ENCODE assay signal across 8 cellular contexts in the genomic region with DNA sequence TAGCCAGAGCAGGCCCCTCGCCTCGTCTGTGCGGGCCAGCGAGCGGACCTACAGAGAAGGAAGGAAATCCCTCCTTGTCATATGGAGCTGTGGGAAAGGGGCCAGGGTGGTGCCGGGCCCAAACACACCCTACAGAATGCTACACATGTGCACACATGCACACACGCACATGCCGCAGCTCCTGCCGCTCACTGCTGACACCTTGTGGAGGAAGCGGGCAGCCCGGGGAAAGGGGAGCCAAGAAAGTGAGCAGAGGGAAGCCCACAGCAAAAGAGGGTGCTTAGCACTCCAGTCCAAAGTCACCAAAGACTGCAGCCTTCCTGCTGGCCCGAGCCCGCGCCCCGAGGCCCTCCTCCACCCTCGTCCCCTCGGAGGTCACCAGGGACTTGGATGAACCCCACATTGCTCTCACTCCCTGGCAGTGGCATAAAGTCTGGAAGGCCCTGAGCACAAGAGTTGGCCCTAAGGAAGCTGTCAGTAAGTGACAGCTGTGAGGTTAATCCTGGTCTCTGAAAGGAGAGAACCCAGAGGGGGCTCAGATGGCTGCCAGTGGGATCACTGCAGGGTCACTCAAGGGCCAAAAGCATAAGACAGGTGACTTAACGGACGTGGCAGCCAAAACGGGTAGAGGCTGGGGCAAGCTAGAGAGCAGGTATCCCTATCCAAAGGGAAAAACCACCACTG.
DNase-seq lines count a peak whose midpoint lies in the region; ATAC-seq and TF ChIP-seq lines count a peak whose summit lies in the region.

No MANE protein-coding gene starts in this region.

- no peaks in the 10 kb centered on the region for H3K27me3 ChIP-seq in SK-N-SH (ENCODE audit: insufficient read depth)

- no peaks in the 10 kb centered on the region for H3K9me3 Mint-ChIP-seq in activated naive CD4-positive, alpha-beta T cell treated with anti-CD3 and anti-CD28 coated beads, Interleukin-2, amount 50 U/mL, for 72 hours

- H3K27ac ChIP-seq in SK-N-SH (ENCODE audit: low read depth in 2 of 2, low read length in 1 of 2), result no peak overlapping the region

- 36% methylated on average over 9 of the region's 20 CpGs for WGBS in SK-N-SH (ENCODE audit: low lambda C conversion rate)

- peak; percentile 65 to 77 for ATAC-seq in activated naive CD4-positive, alpha-beta T cell treated with anti-CD3 and anti-CD28 coated beads, Interleukin-2, amount 50 U/mL, for 72 hours
- ATAC-seq in Right ventricle myocardium superior (ENCODE audit: poor library complexity), result peak; percentile 64
- no peak for ATAC-seq in GM21515 (IDR thresholded peaks at IDR 0.05; ENCODE audit: unreplicated experiment)
- no peak for ATAC-seq in HG03108 (IDR thresholded peaks at IDR 0.05; ENCODE audit: unreplicated experiment)

- H3K9ac ChIP-seq in SK-N-SH, result no peak overlapping the region

- TF ChIP-seq CTCF in LNCaP clone FGC (IDR thresholded peaks at IDR 0.05; ENCODE audit: control insufficient read depth, extremely low read depth, insufficient read depth), result peak; percentile 99
- TF ChIP-seq CTCF in SK-N-SH (IDR thresholded peaks at IDR 0.05), result peak; percentile 91
- TF ChIP-seq CTCF in retinal pigment epithelial cell (conservative IDR thresholded peaks at IDR 0.05; ENCODE audit: low read depth, low read length), result peak; percentile 98

- H3K79me2 ChIP-seq in SK-N-SH (ENCODE audit: insufficient read depth), result no peaks in the 10 kb centered on the region

- DNase-seq in DMS 273 treated with DMSO at 0.1 percent for 48 hours (lab: John Stamatoyannopoulos, UW), result peak; percentile 64
- DNase-seq in LNCaP clone FGC (ENCODE audit: low read depth), result peak; percentile 46
- peak; percentile 82 for DNase-seq in SK-N-SH
- DNase-seq in activated naive CD4-positive, alpha-beta T cell treated with anti-CD3 and anti-CD28 coated beads, Interleukin-2, amount 50 U/mL, for 72 hours (ENCODE audit: low spot score in 2 of 2), result peak in 1 of 2 donors; percentile 86
- peak; percentile 85 for DNase-seq in Right ventricle myocardium superior
- no peak for DNase-seq in retinal pigment epithelial cell (ENCODE audit: low read depth)

- no peaks in the 10 kb centered on the region for H3F3A ChIP-seq in SK-N-SH (replicated peaks; ENCODE audit: insufficient read depth)

- no peaks in the 10 kb centered on the region for H3K9me3 ChIP-seq in SK-N-SH

- H3K36me3 ChIP-seq in SK-N-SH (replicated peaks in 1 of 2; ENCODE audit: control insufficient read depth in 1 of 2, insufficient read depth in 2 of 2, low read length in 1 of 2), result peaks cover 0 to 8% of the 10 kb centered on the region in 2 experiments

- CTCF ChIA-PET in SK-N-SH (lab: Yijun Ruan, JAX), result interaction anchor here (0.6 to 26.8 kb wide), 49 partner anchors 9 to 385 kb away, joined by 3 to 947 read pairs (median 6); partner anchors contain the start of genes FAM222B, PHF12, PIPOX and SEZ6

- no peaks in the 10 kb centered on the region for H3K36me3 Mint-ChIP-seq in activated naive CD4-positive, alpha-beta T cell treated with anti-CD3 and anti-CD28 coated beads, Interleukin-2, amount 50 U/mL, for 72 hours

- POLR2A ChIA-PET in SK-N-SH (lab: Yijun Ruan, JAX), result interaction anchor here (0.8 to 1.6 kb wide), 2 partner anchors 10 to 147 kb away, joined by 3 to 11 read pairs; no protein-coding TSS in a partner anchor

- no peaks in the 10 kb centered on the region for H4K20me1 ChIP-seq in SK-N-SH (ENCODE audit: insufficient read depth)

- TF ChIP-seq RAD21 in SK-N-SH (IDR thresholded peaks at IDR 0.05; ENCODE audit: low read length), result peak; percentile 94

- no peak for TF ChIP-seq EP300 in SK-N-SH (IDR thresholded peaks at IDR 0.05; ENCODE audit: borderline replicate concordance in 1 of 2, low read depth in 1 of 2, low read length in 1 of 2)

- intact Hi-C loops in Right ventricle myocardium superior (cut with DNase I), result loop anchor here (2.0 kb wide), 1 partner anchor 151 kb away; no protein-coding TSS in a partner anchor

- H3K4me2 ChIP-seq in SK-N-SH, result no peak overlapping the region

- H3K4me3 ChIP-seq in LNCaP clone FGC (ENCODE audit: low read depth, low read length) (no peak overlapping the region), SK-N-SH (ENCODE audit: low read depth in 2 of 2, low read length in 1 of 2) (no peak overlapping the region), retinal pigment epithelial cell (ENCODE audit: low read length) (no peak overlapping the region)

- H3K9me2 ChIP-seq in SK-N-SH, result no peaks in the 10 kb centered on the region

- peaks cover 5 to 39% of the 10 kb centered on the region in 2 experiments; a peak in 2 of 4 replicates for H3K4me1 ChIP-seq in SK-N-SH (ENCODE audit: control insufficient read depth in 1 of 2, insufficient read depth in 2 of 2, low read depth in 1 of 2, low read length in 1 of 2)

- peak overlapping the region in 1 of 2 donors; percentile 70 for H3K27ac Mint-ChIP-seq in activated naive CD4-positive, alpha-beta T cell treated with anti-CD3 and anti-CD28 coated beads, Interleukin-2, amount 50 U/mL, for 72 hours

- no peak overlapping the region for H2AFZ ChIP-seq in SK-N-SH (ENCODE audit: low read depth)

TF ChIP-seq in SK-N-SH, 30 proteins besides CTCF, POLR2A, EP300 and RAD21:
- TF ChIP-seq SMC3 (IDR thresholded peaks at IDR 0.05; ENCODE audit: low read depth, low read length) (peak; percentile 97), PBX3 (IDR thresholded peaks at IDR 0.05) (no peak), NRF1 (IDR thresholded peaks at IDR 0.05; ENCODE audit: low read depth, low read length) (0 out of 2 replicates have a peak, but pooled peaks have one; percentile 10), RCOR1 (IDR thresholded peaks at IDR 0.05; ENCODE audit: low read length) (0 out of 2 replicates have a peak, but pooled peaks have one; percentile 38), MAX (IDR thresholded peaks at IDR 0.05; ENCODE audit: low read depth) (peak; percentile 39; the same call in 1 of the 2 replicates), MEF2A (IDR thresholded peaks at IDR 0.05; ENCODE audit: borderline replicate concordance, low read depth) (no peak), MXI1 (IDR thresholded peaks at IDR 0.05; ENCODE audit: low read depth, low read length) (peak; percentile 90)

Comparison
In these comparisons a context has a peak if more than half of its experiments do, and no peak if none do; other contexts are left out.
1. ATAC-seq: peak in activated naive CD4-positive, alpha-beta T cell treated with anti-CD3 and anti-CD28 coated beads, Interleukin-2, amount 50 U/mL, for 72 hours (2 of 2) and Right ventricle myocardium superior (single experiment); none in GM21515 (single experiment) and HG03108 (single experiment).
2. Peak in every context shown above with its lines, with median percentiles within 50 percentile points of each other: CTCF ChIP-seq.